ENCODE assay signal across 22 cellular contexts in genomic region chr16:30900588-30900987, GRCh38.
"Had no signal": no experiment of that assay in that cellular context is flagged by ENCODE, and none has a peak within 500 bp of the region (broad histone marks: within the 10 kb centered on the region; RNA-seq: fewer than 3 reads in every experiment).

No MANE protein-coding gene starts in this region.

- H3K27me3 Mint-ChIP-seq: effector memory CD8-positive, alpha-beta T cell; type B pancreatic cell had no signal

- H3K36me3 ChIP-seq: breast epithelium, colonic mucosa, gastrocnemius medialis, sigmoid colon, thoracic aorta, vagina had no signal

- H3K9me3 ChIP-seq: breast epithelium, colonic mucosa, esophagus muscularis mucosa, gastrocnemius medialis, sigmoid colon, thoracic aorta, vagina had no signal

- H3K9me3 Mint-ChIP-seq: type B pancreatic cell had no signal

- H3K27ac Mint-ChIP-seq: WTC11 had no signal

- DNase-seq: activated CD4-positive, alpha-beta T cell treated with anti-CD3 and anti-CD28 coated beads for 48 hours; activated effector memory CD4-positive, alpha-beta T cell treated with anti-CD3 and anti-CD28 coated beads, Interleukin-2, amount 50 U/mL, for 16 hours; activated naive CD4-positive, alpha-beta T cell treated with anti-CD3 and anti-CD28 coated beads, Interleukin-2, amount 50 U/mL, for 16 hours; activated T-cell treated with anti-CD3 and anti-CD28 coated beads, Interleukin-2, amount 50 U/mL, for 1 hour; colonic mucosa; dorsolateral prefrontal cortex; effector memory CD8-positive, alpha-beta T cell; gastrocnemius medialis; hippocampal formation; sigmoid colon; stimulated activated CD4-positive, alpha-beta T cell treated with anti-CD3 and anti-CD28 coated beads, Interleukin-15, amount 100 ng/mL, for 24 hours; stimulated activated CD8-positive, alpha-beta memory T cell treated with anti-CD3 and anti-CD28 coated beads, Interleukin-4, amount 100 ng/mL, for 48 hours; stimulated activated naive CD4-positive, alpha-beta T cell; SW 1271; T-helper 9 cell had no signal

- H3K27me3 ChIP-seq: breast epithelium, colonic mucosa, dorsolateral prefrontal cortex, esophagus muscularis mucosa, gastrocnemius medialis, sigmoid colon, vagina had no signal

- H3K27ac ChIP-seq: breast epithelium, colonic mucosa, vagina had no signal

- ATAC-seq: effector memory CD8-positive, alpha-beta T cell; gastrocnemius medialis; WTC11 had no signal

- H3K4me3 ChIP-seq: breast epithelium, colonic mucosa, esophagus muscularis mucosa, gastrocnemius medialis, smooth muscle cell, thoracic aorta, vagina had no signal

- H3K36me3 Mint-ChIP-seq: type B pancreatic cell, WTC11 had no signal
